ENCODE assay signal across 20 cellular contexts in genomic region chr3:23672628-23673027, GRCh38.
A peak's percentile ranks its signal among the peaks of the same experiment; 100 is the strongest.
DNase-seq lines count a peak whose midpoint lies in the region; ATAC-seq and TF ChIP-seq lines count a peak whose summit lies in the region.
"Had no signal": no experiment of that assay in that cellular context is flagged by ENCODE, and none has a peak within 500 bp of the region (broad histone marks: within the 10 kb centered on the region; RNA-seq: fewer than 3 reads in every experiment).

No MANE protein-coding gene starts in this region.

- H3K27me3 Mint-ChIP-seq in natural killer cell (ENCODE audit: low read depth in 2 of 2) (peaks cover 27 to 44% of the 10 kb centered on the region in 2 donors), activated B cell treated with CpG ODN at 0.5 μM for 24 hours (peaks cover 17% of the 10 kb centered on the region)
- H3K27me3 Mint-ChIP-seq in natural killer cell treated with Interleukin-12 subunit alpha and Interleukin-12 subunit beta and Interleukin-15 and Interleukin-18, amount 100 ng/mL, for 72 hours, result peaks cover 27 to 29% of the 10 kb centered on the region in 2 donors
- peaks cover 45% of the 10 kb centered on the region for H3K27me3 Mint-ChIP-seq in stimulated activated memory B cell treated with anti-CD40 and anti-IgM and Interleukin-4, amounts not matched to agents 10 μg/mL and 1 μg/mL and 100 μg/mL, for 72 hours

- H3K36me3 ChIP-seq in PC-9 (ENCODE audit: low read depth), result no peaks in the 10 kb centered on the region
- H3K36me3 ChIP-seq: BLaER1 treated with 17β-estradiol and CSF1 and Interleukin-3, amounts not matched to agents 10 nM and 100 nM had no signal

- peak overlapping the region; percentile 83; the same call in 1 of the 2 replicates for H3K4me2 ChIP-seq in PC-9
- H3K4me2 ChIP-seq: A549; BLaER1 treated with 17β-estradiol and CSF1 and Interleukin-3, amounts not matched to agents 10 nM and 100 nM had no signal

- no peaks in the 10 kb centered on the region for H3K27me3 ChIP-seq in PC-9 (ENCODE audit: insufficient read depth, low read depth)
- H3K27me3 ChIP-seq: BLaER1 treated with 17β-estradiol and CSF1 and Interleukin-3, amounts not matched to agents 10 nM and 100 nM had no signal

- CTCF ChIA-PET in PC-9 (lab: Charles Lee) (no interaction called here), activated B cell treated with CpG ODN at 0.5 μM for 24 hours (lab: Charles Lee) (no interaction called here)

- TF ChIP-seq CTCF in natural killer cell (IDR thresholded peaks at IDR 0.05), result no peak
- TF ChIP-seq CTCF in PC-9 (conservative IDR thresholded peaks at IDR 0.05), result no peak
- TF ChIP-seq CTCF in activated B cell treated with CpG ODN at 0.5 μM for 24 hours (IDR thresholded peaks at IDR 0.05), result no peak

- H3K9me2 ChIP-seq in PC-9 (ENCODE audit: insufficient read depth), result no peaks in the 10 kb centered on the region

- POLR2A ChIA-PET in PC-9 (lab: Charles Lee; ENCODE audit: unreplicated experiment), result no interaction called here
- POLR2A ChIA-PET in activated B cell treated with CpG ODN at 0.5 μM for 24 hours (lab: Charles Lee), result no interaction called here

- peaks cover 57% of the 10 kb centered on the region for H3K4me1 ChIP-seq in PC-9 (replicated peaks; ENCODE audit: insufficient read depth)
- H3K4me1 ChIP-seq: BLaER1 treated with 17β-estradiol and CSF1 and Interleukin-3, amounts not matched to agents 10 nM and 100 nM; Caco-2 had no signal

- H3K9me3 Mint-ChIP-seq in natural killer cell, result no peaks in the 10 kb centered on the region
- H3K9me3 Mint-ChIP-seq in natural killer cell treated with Interleukin-12 subunit alpha and Interleukin-12 subunit beta and Interleukin-15 and Interleukin-18, amount 100 ng/mL, for 72 hours, result no peaks in the 10 kb centered on the region
- no peaks in the 10 kb centered on the region for H3K9me3 Mint-ChIP-seq in activated B cell treated with CpG ODN at 0.5 μM for 24 hours
- H3K9me3 Mint-ChIP-seq in stimulated activated memory B cell treated with anti-CD40 and anti-IgM and Interleukin-4, amounts not matched to agents 10 μg/mL and 1 μg/mL and 100 μg/mL, for 72 hours, result no peaks in the 10 kb centered on the region
- H3K9me3 Mint-ChIP-seq: CD4-positive, alpha-beta T cell; CD8-positive, alpha-beta T cell had no signal

- H3K9me3 ChIP-seq in PC-9 (ENCODE audit: insufficient read depth, low read depth), result no peaks in the 10 kb centered on the region
- H3K9me3 ChIP-seq: A549, Caco-2 had no signal

- BruUV-seq in PC-9 (replicated peaks; lab: Mats Ljungman, UMichigan), result no TSS peak

- intact Hi-C loops in natural killer cell (cut with micrococcal nuclease) (no loop called here), PC-9 (cut with micrococcal nuclease; ENCODE audit: unreplicated experiment) (no loop called here), activated B cell treated with CpG ODN at 0.5 μM for 24 hours (cut with micrococcal nuclease) (loop anchor here (2.0 kb wide), 1 partner anchor 14 kb away; no protein-coding TSS in a partner anchor)

- H3K4me3 Mint-ChIP-seq in natural killer cell, result peak overlapping the region; percentile 17
- no peak overlapping the region for H3K4me3 Mint-ChIP-seq in natural killer cell treated with Interleukin-12 subunit alpha and Interleukin-12 subunit beta and Interleukin-15 and Interleukin-18, amount 100 ng/mL, for 72 hours
- H3K4me3 Mint-ChIP-seq in activated B cell treated with CpG ODN at 0.5 μM for 24 hours, result peak overlapping the region; percentile 35
- peak overlapping the region; percentile 11 for H3K4me3 Mint-ChIP-seq in stimulated activated memory B cell treated with anti-CD40 and anti-IgM and Interleukin-4, amounts not matched to agents 10 μg/mL and 1 μg/mL and 100 μg/mL, for 72 hours
- H3K4me3 Mint-ChIP-seq: CD4-positive, alpha-beta T cell; CD8-positive, alpha-beta T cell had no signal

- H3K27ac Mint-ChIP-seq in natural killer cell (no peak overlapping the region), activated B cell treated with CpG ODN at 0.5 μM for 24 hours (no peak overlapping the region)
- H3K27ac Mint-ChIP-seq in natural killer cell treated with Interleukin-12 subunit alpha and Interleukin-12 subunit beta and Interleukin-15 and Interleukin-18, amount 100 ng/mL, for 72 hours, result no peak overlapping the region
- no peak overlapping the region for H3K27ac Mint-ChIP-seq in stimulated activated memory B cell treated with anti-CD40 and anti-IgM and Interleukin-4, amounts not matched to agents 10 μg/mL and 1 μg/mL and 100 μg/mL, for 72 hours
- H3K27ac Mint-ChIP-seq: B cell; CD4-positive, alpha-beta T cell; CD8-positive, alpha-beta T cell had no signal

- H3K36me3 Mint-ChIP-seq in natural killer cell (no peaks in the 10 kb centered on the region), activated B cell treated with CpG ODN at 0.5 μM for 24 hours (ENCODE audit: low read depth) (no peaks in the 10 kb centered on the region)
- no peaks in the 10 kb centered on the region for H3K36me3 Mint-ChIP-seq in natural killer cell treated with Interleukin-12 subunit alpha and Interleukin-12 subunit beta and Interleukin-15 and Interleukin-18, amount 100 ng/mL, for 72 hours
- H3K36me3 Mint-ChIP-seq in stimulated activated memory B cell treated with anti-CD40 and anti-IgM and Interleukin-4, amounts not matched to agents 10 μg/mL and 1 μg/mL and 100 μg/mL, for 72 hours, result no peaks in the 10 kb centered on the region
- H3K36me3 Mint-ChIP-seq: CD8-positive, alpha-beta T cell had no signal

- H3K27ac ChIP-seq in PC-9, result peak overlapping the region; percentile 33; the same call in 1 of the 2 replicates
- H3K27ac ChIP-seq: 22Rv1; BLaER1 treated with 17β-estradiol and CSF1 and Interleukin-3, amounts not matched to agents 10 nM and 100 nM; C4-2B had no signal

- no peaks in the 10 kb centered on the region for H3K79me2 ChIP-seq in PC-9 (ENCODE audit: low read depth)

- H2AFZ ChIP-seq in PC-9, result no peak overlapping the region

- H3K4me1 Mint-ChIP-seq in natural killer cell, result peaks cover 0 to 6% of the 10 kb centered on the region in 2 donors
- no peaks in the 10 kb centered on the region for H3K4me1 Mint-ChIP-seq in natural killer cell treated with Interleukin-12 subunit alpha and Interleukin-12 subunit beta and Interleukin-15 and Interleukin-18, amount 100 ng/mL, for 72 hours (ENCODE audit: low read depth in 2 of 2)
- H3K4me1 Mint-ChIP-seq in activated B cell treated with CpG ODN at 0.5 μM for 24 hours, result peaks cover 7% of the 10 kb centered on the region
- peaks cover 16% of the 10 kb centered on the region for H3K4me1 Mint-ChIP-seq in stimulated activated memory B cell treated with anti-CD40 and anti-IgM and Interleukin-4, amounts not matched to agents 10 μg/mL and 1 μg/mL and 100 μg/mL, for 72 hours

- peaks cover 35% of the 10 kb centered on the region for H3F3A ChIP-seq in PC-9 (ENCODE audit: insufficient read depth, low read depth)

- no peak for DNase-seq in natural killer cell
- DNase-seq in natural killer cell treated with Interleukin-12 subunit alpha and Interleukin-12 subunit beta and Interleukin-15 and Interleukin-18, amount 100 ng/mL, for 72 hours (ENCODE audit: low spot score), result no peak
- no peak for DNase-seq in PC-9
- DNase-seq in activated B cell treated with CpG ODN at 0.5 μM for 24 hours, result no peak
- DNase-seq in NCI-H524 (lab: John Stamatoyannopoulos, UW), result no peak
- DNase-seq: AML-193; Caco-2; Calu3; CD4-positive, alpha-beta T cell; CD8-positive, alpha-beta T cell; DMS79 treated with DMSO at 0.1 percent for 48 hours; GF-D8 had no signal

- no peaks in the 10 kb centered on the region for H4K20me1 ChIP-seq in PC-9 (ENCODE audit: insufficient read depth)
- H4K20me1 ChIP-seq: BLaER1 treated with 17β-estradiol and CSF1 and Interleukin-3, amounts not matched to agents 10 nM and 100 nM had no signal

- ATAC-seq in natural killer cell (no peak), activated B cell treated with CpG ODN at 0.5 μM for 24 hours (ENCODE audit: low read depth) (no peak), GM18519 (IDR thresholded peaks at IDR 0.05; ENCODE audit: low FRiP score, unreplicated experiment) (no peak), GM21390 (IDR thresholded peaks at IDR 0.05; ENCODE audit: unreplicated experiment) (no peak)
- no peak for ATAC-seq in natural killer cell treated with Interleukin-12 subunit alpha and Interleukin-12 subunit beta and Interleukin-15 and Interleukin-18, amount 100 ng/mL, for 72 hours
- ATAC-seq in stimulated activated memory B cell treated with anti-CD40 and anti-IgM and Interleukin-4, amounts not matched to agents 10 μg/mL and 1 μg/mL and 100 μg/mL, for 72 hours, result no peak
- ATAC-seq: A549; CD8-positive, alpha-beta T cell had no signal

- H3K4me3 ChIP-seq in PC-9, result no peak overlapping the region
- H3K4me3 ChIP-seq: A549; BLaER1 treated with 17β-estradiol and CSF1 and Interleukin-3, amounts not matched to agents 10 nM and 100 nM had no signal
